Comparison of ENCODE assay signal across 17 cellular contexts in genomic region chr9:99237356-99237755, GRCh38. TPM values are rescaled to one million over a fixed set of nuclear protein-coding genes. Genes with fewer than 3 reads are reported as not detected.
DNase-seq lines count a peak whose midpoint lies in the region; ATAC-seq and FAIRE-seq lines count a peak whose summit lies in the region.
"Had no signal": no experiment of that assay in that cellular context is flagged by ENCODE, and none has a peak within 500 bp of the region (broad histone marks: within the 10 kb centered on the region; RNA-seq: fewer than 3 reads in every experiment).

No MANE protein-coding gene starts in this region.

- no peaks in the 10 kb centered on the region for H3K79me2 ChIP-seq in Karpas-422 (ENCODE audit: low read length)

- H3K36me3 Mint-ChIP-seq in activated T-helper 17 cell treated with anti-CD3 and anti-CD28 coated beads, Interleukin-2, amount 50 U/mL, for 72 hours (ENCODE audit: low read depth), result peaks cover 44% of the 10 kb centered on the region
- peaks cover 7% of the 10 kb centered on the region for H3K36me3 Mint-ChIP-seq in memory B cell

- no peaks in the 10 kb centered on the region for H3K9me2 ChIP-seq in Karpas-422 (replicated peaks; ENCODE audit: insufficient read depth, low read length)

- no peak overlapping the region for H2AFZ ChIP-seq in Karpas-422 (ENCODE audit: low read length)

- H4K20me1 ChIP-seq in Karpas-422 (ENCODE audit: insufficient read depth, low read depth, low read length), result no peaks in the 10 kb centered on the region

- H3K4me2 ChIP-seq in Karpas-422 (ENCODE audit: low read depth, low read length, poor library complexity, severe bottlenecking), result no peak overlapping the region

- no peak for ATAC-seq in activated T-helper 17 cell treated with anti-CD3 and anti-CD28 coated beads, Interleukin-2, amount 50 U/mL, for 72 hours (replicated peaks)
- ATAC-seq in memory B cell (ENCODE audit: low read depth) (no peak), HG03439 (IDR thresholded peaks at IDR 0.05; ENCODE audit: unreplicated experiment) (no peak)

- peaks cover 15% of the 10 kb centered on the region for H3K4me1 Mint-ChIP-seq in activated T-helper 17 cell treated with anti-CD3 and anti-CD28 coated beads, Interleukin-2, amount 50 U/mL, for 72 hours
- H3K4me1 Mint-ChIP-seq in memory B cell, result peaks cover 22% of the 10 kb centered on the region

- H3K9me3 ChIP-seq in Karpas-422 (ENCODE audit: low read length) (no peaks in the 10 kb centered on the region), thymus (ENCODE audit: control insufficient read depth) (no peaks in the 10 kb centered on the region)
- H3K9me3 ChIP-seq: SJSA1 had no signal

- FAIRE-seq in RCC 7860 (lab: Jason Lieb, UNC), result no peak
- FAIRE-seq: H1 had no signal

- DNase-seq in Karpas-422 (no peak), memory B cell (ENCODE audit: low spot score in 2 of 2) (no peak), RCC 7860 (ENCODE audit: low spot score) (no peak)
- DNase-seq in stimulated activated CD4-positive, alpha-beta T cell treated with anti-CD3 and anti-CD28 coated beads, Interleukin-4, amount 100 ng/mL, for 1 hour, result no peak
- DNase-seq: ACHN, GDM1, NCI-H1694 treated with DMSO at 0.1 percent for 48 hours, NCI-H2107, NCI-H2227 treated with DMSO at 0.1 percent for 48 hours, NCI-H510A treated with DMSO at 0.1 percent for 48 hours, NCI-H82 had no signal

- H3K27ac ChIP-seq in Karpas-422 (ENCODE audit: low read length), result peak overlapping the region; percentile 92
- peak overlapping the region; percentile 86 for H3K27ac ChIP-seq in thymus (ENCODE audit: low read depth)
- H3K27ac ChIP-seq: SJSA1 had no signal

- no peak overlapping the region for H3K9ac ChIP-seq in Karpas-422 (ENCODE audit: low read length)

- peak overlapping the region; percentile 30 for H3K27ac Mint-ChIP-seq in activated T-helper 17 cell treated with anti-CD3 and anti-CD28 coated beads, Interleukin-2, amount 50 U/mL, for 72 hours
- H3K27ac Mint-ChIP-seq in memory B cell, result peak overlapping the region; percentile 98

- H3K4me3 ChIP-seq in Karpas-422 (ENCODE audit: low read length), result no peak overlapping the region
- H3K4me3 ChIP-seq in thymus (ENCODE audit: low read length), result no peak overlapping the region
- H3K4me3 ChIP-seq: SJSA1 had no signal

- H3K4me1 ChIP-seq in Karpas-422 (ENCODE audit: low read length), result peaks cover 65% of the 10 kb centered on the region
- peaks cover 55% of the 10 kb centered on the region for H3K4me1 ChIP-seq in thymus (ENCODE audit: control insufficient read depth, insufficient read depth, low read length)
- H3K4me1 ChIP-seq: SJSA1 had no signal

- no peak overlapping the region for H3K4me3 Mint-ChIP-seq in activated T-helper 17 cell treated with anti-CD3 and anti-CD28 coated beads, Interleukin-2, amount 50 U/mL, for 72 hours
- H3K4me3 Mint-ChIP-seq in memory B cell, result no peak overlapping the region
- H3K4me3 Mint-ChIP-seq: CD14-positive monocyte had no signal

- H3K27me3 Mint-ChIP-seq in activated T-helper 17 cell treated with anti-CD3 and anti-CD28 coated beads, Interleukin-2, amount 50 U/mL, for 72 hours, result no peaks in the 10 kb centered on the region
- no peaks in the 10 kb centered on the region for H3K27me3 Mint-ChIP-seq in memory B cell

- no peaks in the 10 kb centered on the region for H3K9me3 Mint-ChIP-seq in activated T-helper 17 cell treated with anti-CD3 and anti-CD28 coated beads, Interleukin-2, amount 50 U/mL, for 72 hours
- no peaks in the 10 kb centered on the region for H3K9me3 Mint-ChIP-seq in memory B cell
- H3K9me3 Mint-ChIP-seq: CD14-positive monocyte had no signal

- H3K27me3 ChIP-seq in Karpas-422 (ENCODE audit: low read length) (no peaks in the 10 kb centered on the region), thymus (ENCODE audit: control insufficient read depth, insufficient read depth) (no peaks in the 10 kb centered on the region)
- H3K27me3 ChIP-seq: SJSA1 had no signal

- no peaks in the 10 kb centered on the region for H3K36me3 ChIP-seq in Karpas-422 (ENCODE audit: insufficient read depth, low read length)
- peaks cover 7% of the 10 kb centered on the region for H3K36me3 ChIP-seq in thymus (ENCODE audit: control insufficient read depth, insufficient read depth)

RNA-seq across cellular contexts. Expression of gene SEC61B, which starts 15.3 kb away (rescaled TPM):
- total RNA-seq in Karpas-422 (2014; rRNA removed; shearing (Covaris generic); ENCODE audit: low replicate concordance), result 81.1 and 110 TPM in 2 replicates
- total RNA-seq in activated T-helper 17 cell treated with anti-CD3 and anti-CD28 coated beads, Interleukin-2, amount 50 U/mL, for 72 hours, result 100 to 1,000 TPM in 1 of 2 donors, 10 to 100 TPM in 1; 80.0 to 128 TPM
- polyA plus RNA-seq in thymus, result 340 TPM

RNA-seq across cellular contexts. Expression of gene ALG2, which starts 15.6 kb away (rescaled TPM):
- 19.9 and 24.1 TPM in 2 replicates for total RNA-seq in Karpas-422 (2014; rRNA removed; shearing (Covaris generic); ENCODE audit: low replicate concordance)
- 10 to 100 TPM; 26.5 to 28.3 TPM for total RNA-seq in activated T-helper 17 cell treated with anti-CD3 and anti-CD28 coated beads, Interleukin-2, amount 50 U/mL, for 72 hours
- 31.1 TPM for polyA plus RNA-seq in thymus
